14 cellular contexts compared by ENCODE assay signal in the genomic region with DNA sequence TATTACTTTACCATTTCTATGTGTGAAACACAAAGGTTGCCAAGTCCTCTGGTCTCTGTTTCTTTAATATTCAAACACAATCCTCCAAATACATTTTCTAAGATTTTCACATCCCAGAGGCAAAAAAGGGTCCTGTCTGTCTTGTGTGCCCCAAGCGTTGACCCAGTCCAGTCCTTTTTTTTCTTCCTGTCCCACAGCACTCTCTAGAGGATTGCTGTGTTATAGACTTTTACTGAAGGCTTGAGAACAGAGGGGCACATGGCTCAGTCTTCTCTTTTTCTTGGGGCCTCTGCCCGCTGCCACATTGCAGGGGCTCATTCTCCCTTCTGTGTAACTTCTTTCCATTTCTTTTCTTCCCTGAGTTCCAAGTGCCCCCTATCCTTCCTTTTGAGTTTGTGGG.
A peak's percentile ranks its signal among the peaks of the same experiment; 100 is the strongest.
DNase-seq lines count a peak whose midpoint lies in the region; FAIRE-seq and TF ChIP-seq lines count a peak whose summit lies in the region.
"Had no signal": no experiment of that assay in that cellular context is flagged by ENCODE, and none has a peak within 500 bp of the region (broad histone marks: within the 10 kb centered on the region; RNA-seq: fewer than 3 reads in every experiment).

No MANE protein-coding gene starts in this region.

- FAIRE-seq in H1 (lab: Jason Lieb, UNC) (no peak), GM19239 (lab: Jason Lieb, UNC) (no peak)

- H3K4me1 ChIP-seq in H1 (replicated peaks in 1 of 4; ENCODE audit: control insufficient read depth in 3 of 4, insufficient read depth in 4 of 4, low read length in 3 of 4), result no peaks in the 10 kb centered on the region
- H3K4me1 ChIP-seq in neural progenitor cell, result no peaks in the 10 kb centered on the region
- H3K4me1 ChIP-seq: psoas muscle, tibial artery had no signal

- H3K4me3 Mint-ChIP-seq in neural progenitor cell, result no peak overlapping the region
- H3K4me3 Mint-ChIP-seq: activated B cell treated with CpG ODN at 0.5 μM for 24 hours; dendritic cell treated with granulocyte-macrophage colony-stimulating factor and Interleukin-4, amounts not matched to agents 40 ng/mL and 50 ng/mL, for 4 days had no signal

- DNase-seq in SIG-M5 treated with dmso at 0.1 percent for 504 hours (lab: John Stamatoyannopoulos, UW; ENCODE audit: unreplicated experiment) (peak; percentile 1), SIG-M5 (lab: John Stamatoyannopoulos, UW) (no peak), NB4 (ENCODE audit: low read depth) (peak; percentile 57), H1 (ENCODE audit: low read depth in 1 of 2, low spot score in 2 of 2) (no peak), neural progenitor cell (ENCODE audit: low spot score) (peak; percentile 31), GM19239 (ENCODE audit: insufficient read length, low spot score) (no peak), germinal center (ENCODE audit: low spot score) (no peak), NCI-H1105 treated with DMSO at 0.1 percent for 48 hours (lab: John Stamatoyannopoulos, UW) (no peak)
- DNase-seq: ACHN; activated B cell treated with CpG ODN at 0.5 μM for 24 hours; psoas muscle; stimulated activated CD8-positive, alpha-beta memory T cell treated with anti-CD3 and anti-CD28 coated beads, Interleukin-4, amount 100 ng/mL, for 48 hours; tibial artery had no signal

- CTCF ChIA-PET in H1 (lab: Charles Lee; ENCODE audit: partially characterized antibody), result interaction anchor here (0.7 to 2.6 kb wide), 8 partner anchors 9 to 246 kb away, joined by 3 to 15 read pairs (median 6); no protein-coding TSS in a partner anchor

- no peak overlapping the region for H3K18ac ChIP-seq in H1 (ENCODE audit: extremely low read depth, low read length)

- H3K27ac ChIP-seq in H1 (ENCODE audit: low read depth, low read length) (no peak overlapping the region), neural progenitor cell (no peak overlapping the region)
- H3K27ac ChIP-seq: psoas muscle, tibial artery had no signal

- H3K79me2 ChIP-seq in H1 (ENCODE audit: control insufficient read depth in 1 of 2, insufficient read depth in 2 of 2, low read length in 2 of 2), result no peaks in the 10 kb centered on the region
- no peaks in the 10 kb centered on the region for H3K79me2 ChIP-seq in neural progenitor cell (ENCODE audit: low read depth)

- H2BK5ac ChIP-seq in H1 (ENCODE audit: low read depth, low read length), result no peak overlapping the region

- H3F3A ChIP-seq in neural progenitor cell (ENCODE audit: low read depth), result no peaks in the 10 kb centered on the region

- 76% methylated on average over 2 of the region's 2 CpGs; no CpG with 5 or more reads in 1 of the 2 experiments for WGBS in H1 (ENCODE audit: extremely low coverage in 1 of 2, insufficient coverage in 1 of 2, insufficient read length in 1 of 2, insufficient replicate concordance in 2 of 2, low coverage in 1 of 2, low lambda C conversion rate in 2 of 2, missing lambda C conversion rate in 1 of 2), 2 experiments

- H2AFZ ChIP-seq in H1 (ENCODE audit: low read length) (no peak overlapping the region), neural progenitor cell (replicated peaks) (peak overlapping the region; percentile 73)

- H2BK15ac ChIP-seq in H1 (ENCODE audit: low read length), result no peak overlapping the region

- peaks cover 13% of the 10 kb centered on the region for H3K9me3 Mint-ChIP-seq in neural progenitor cell

- no peak overlapping the region for H3K23ac ChIP-seq in H1 (ENCODE audit: insufficient read length)

- no peak for TF ChIP-seq EP300 in H1 (IDR thresholded peaks at IDR 0.05; ENCODE audit: borderline replicate concordance in 1 of 2, low read depth in 2 of 2, low read length in 2 of 2)

- H2BK120ac ChIP-seq in H1 (replicated peaks; ENCODE audit: low read depth, low read length), result no peak overlapping the region

- no peak overlapping the region for H3K9ac ChIP-seq in H1 (replicated peaks in 1 of 4; ENCODE audit: extremely low read depth in 1 of 4, low read depth in 3 of 4, low read length in 3 of 4)
- no peak overlapping the region for H3K9ac ChIP-seq in neural progenitor cell

- H4K8ac ChIP-seq in H1 (ENCODE audit: extremely low read depth, insufficient read depth, low read length), result no peak overlapping the region

- TF ChIP-seq CTCF in NB4 (IDR thresholded peaks at IDR 0.05; ENCODE audit: low read depth, low read length), result peak; percentile 35
- TF ChIP-seq CTCF in H1 (IDR thresholded peaks at IDR 0.05; ENCODE audit: control extremely low read depth in 1 of 3, insufficient read depth in 1 of 3, low read depth in 1 of 3, low read length in 3 of 3), result peak in 2 of 3 experiments; percentile 52 to 56; a peak in 3 of 4 replicates
- TF ChIP-seq CTCF in neural progenitor cell (IDR thresholded peaks at IDR 0.05), result peak; percentile 48

- H2BK12ac ChIP-seq in H1 (ENCODE audit: low read depth, low read length), result no peak overlapping the region

- no peak overlapping the region for H3K4me2 ChIP-seq in H1 (ENCODE audit: insufficient read depth in 1 of 2, low read depth in 2 of 2, low read length in 2 of 2)
- H3K4me2 ChIP-seq in neural progenitor cell, result no peak overlapping the region

- H2AK5ac ChIP-seq in H1 (ENCODE audit: low read depth, low read length), result no peak overlapping the region

- no peak overlapping the region for H3K56ac ChIP-seq in H1 (replicated peaks; ENCODE audit: insufficient read length, low read depth, low read length)

- no peak overlapping the region for H4K91ac ChIP-seq in H1 (replicated peaks; ENCODE audit: insufficient read length, low read length)

- no peak overlapping the region for H3K27ac Mint-ChIP-seq in neural progenitor cell
- H3K27ac Mint-ChIP-seq: activated B cell treated with CpG ODN at 0.5 μM for 24 hours; dendritic cell treated with granulocyte-macrophage colony-stimulating factor and Interleukin-4, amounts not matched to agents 40 ng/mL and 50 ng/mL, for 4 days had no signal

- no peak overlapping the region for H2BK20ac ChIP-seq in H1 (ENCODE audit: low read length)

- no peaks in the 10 kb centered on the region for H4K20me1 ChIP-seq in H1 (replicated peaks in 1 of 2; ENCODE audit: control insufficient read depth in 1 of 2, insufficient read depth in 2 of 2, low read length in 2 of 2)
- H4K20me1 ChIP-seq in neural progenitor cell (ENCODE audit: low read depth), result no peaks in the 10 kb centered on the region

- peaks cover 7% of the 10 kb centered on the region for H3K27me3 Mint-ChIP-seq in neural progenitor cell (ENCODE audit: insufficient read depth, low read depth)
- H3K27me3 Mint-ChIP-seq: dendritic cell treated with granulocyte-macrophage colony-stimulating factor and Interleukin-4, amounts not matched to agents 40 ng/mL and 50 ng/mL, for 4 days had no signal

- no peaks in the 10 kb centered on the region for H3K79me1 ChIP-seq in H1 (ENCODE audit: low read depth, low read length)

- peak; percentile 60 to 70 for TF ChIP-seq RAD21 in H1 (IDR thresholded peaks at IDR 0.05 in 1 of 2, conservative IDR thresholded peaks at IDR 0.05 in 1 of 2; ENCODE audit: low read depth in 2 of 2, low read length in 2 of 2)

- H3K4ac ChIP-seq in H1 (replicated peaks; ENCODE audit: insufficient read length, low read depth, low read length), result no peak overlapping the region

- no peak overlapping the region for H3K4me3 ChIP-seq in NB4 (ENCODE audit: low read depth, low read length)
- no peak overlapping the region for H3K4me3 ChIP-seq in H1 (ENCODE audit: extremely low read depth in 1 of 4, insufficient read depth in 2 of 4, low read depth in 3 of 4, low read length in 4 of 4)
- H3K4me3 ChIP-seq in neural progenitor cell, result no peak overlapping the region
- H3K4me3 ChIP-seq: psoas muscle, tibial artery had no signal

- peaks cover 16% of the 10 kb centered on the region for H3K4me1 Mint-ChIP-seq in neural progenitor cell
- H3K4me1 Mint-ChIP-seq: activated B cell treated with CpG ODN at 0.5 μM for 24 hours had no signal

- H4K5ac ChIP-seq in H1 (ENCODE audit: insufficient read length, low read depth, low read length), result no peak overlapping the region

- H3K27me3 ChIP-seq in H1 (replicated peaks in 1 of 4; ENCODE audit: control insufficient read depth in 3 of 4, extremely low read depth in 1 of 4, insufficient read depth in 3 of 4, low read length in 3 of 4) (no peaks in the 10 kb centered on the region), neural progenitor cell (no peaks in the 10 kb centered on the region)
- H3K27me3 ChIP-seq: tibial artery had no signal

- POLR2A ChIA-PET in H1 (lab: Charles Lee; ENCODE audit: partially characterized antibody), result no interaction called here

- H3K14ac ChIP-seq in H1 (ENCODE audit: insufficient read length), result no peak overlapping the region

- H3K9me3 ChIP-seq in H1 (ENCODE audit: insufficient read depth in 2 of 2, low read depth in 1 of 2, low read length in 1 of 2) (peaks cover 6 to 9% of the 10 kb centered on the region in 2 experiments; a peak in 2 of 4 replicates), neural progenitor cell (ENCODE audit: low read depth) (peaks cover 3% of the 10 kb centered on the region)
- H3K9me3 ChIP-seq: tibial artery had no signal

- H3K36me3 Mint-ChIP-seq in neural progenitor cell, result no peaks in the 10 kb centered on the region

- H3K36me3 ChIP-seq in H1 (ENCODE audit: control insufficient read depth in 2 of 4, insufficient read depth in 4 of 4, low read length in 3 of 4), result no peaks in the 10 kb centered on the region
- H3K36me3 ChIP-seq in neural progenitor cell, result no peaks in the 10 kb centered on the region
- H3K36me3 ChIP-seq: tibial artery had no signal

- TF ChIP-seq POLR2A in NB4 (IDR thresholded peaks at IDR 0.05; ENCODE audit: extremely low read depth, insufficient read length) (no peak), H1 (IDR thresholded peaks at IDR 0.05; ENCODE audit: control extremely low read depth in 1 of 2, low read depth in 2 of 2, low read length in 2 of 2) (no peak)

- H3K23me2 ChIP-seq in H1 (ENCODE audit: low read depth, low read length), result no peaks in the 10 kb centered on the region

TF ChIP-seq in H1, 55 proteins besides CTCF, POLR2A, EP300 and RAD21:
- TF ChIP-seq TAF1 (IDR thresholded peaks at IDR 0.05; ENCODE audit: low read depth, low read length) (no peak), SP4 (IDR thresholded peaks at IDR 0.05; ENCODE audit: low read length) (no peak)
- TF ChIP-seq, protein P1, sequence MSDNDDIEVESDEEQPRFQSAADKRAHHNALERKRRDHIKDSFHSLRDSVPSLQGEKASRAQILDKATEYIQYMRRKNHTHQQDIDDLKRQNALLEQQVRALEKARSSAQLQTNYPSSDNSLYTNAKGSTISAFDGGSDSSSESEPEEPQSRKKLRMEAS (IDR thresholded peaks at IDR 0.05), result peak; percentile 34; the same call in 1 of the 2 replicates

Comparison
In these comparisons a context has a peak if more than half of its experiments do, and no peak if none do; other contexts are left out.
1. DNase-seq: peak in SIG-M5 treated with dmso at 0.1 percent for 504 hours (single experiment), NB4 (single experiment) and neural progenitor cell (single experiment); none in SIG-M5 (single experiment), H1 (0 of 2), GM19239 (single experiment), germinal center (single experiment) and NCI-H1105 treated with DMSO at 0.1 percent for 48 hours (single experiment).
2. Peak in every context shown above with its lines, with median percentiles within 50 percentile points of each other: CTCF ChIP-seq.